Comparison of ENCODE assay signal across 17 cellular contexts in the genomic region with DNA sequence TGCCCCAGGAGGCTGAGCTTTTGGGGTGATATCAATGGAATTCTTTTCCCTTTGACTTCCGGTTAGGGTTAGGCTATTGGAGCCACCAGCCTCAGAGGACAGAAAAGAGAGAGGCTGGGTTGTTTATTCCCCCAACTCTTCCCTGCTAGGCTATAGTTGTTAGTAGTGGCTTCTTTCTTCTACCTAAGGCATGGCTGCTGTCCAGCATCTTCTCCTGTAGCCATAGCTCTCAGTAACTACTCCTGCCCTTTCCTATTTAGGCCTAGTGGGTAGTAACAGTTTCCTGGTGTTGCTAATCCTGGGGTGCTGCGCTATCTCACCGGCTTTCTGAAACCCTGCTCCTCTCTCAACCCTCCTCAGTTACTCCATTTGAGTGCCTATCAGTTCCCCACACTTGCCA.
DNase-seq lines count a peak whose midpoint lies in the region; ATAC-seq and TF ChIP-seq lines count a peak whose summit lies in the region.
"Had no signal": no experiment of that assay in that cellular context is flagged by ENCODE, and none has a peak within 500 bp of the region (broad histone marks: within the 10 kb centered on the region; RNA-seq: fewer than 3 reads in every experiment).

No MANE protein-coding gene starts in this region.

- H3K27ac Mint-ChIP-seq in GM23338: no peak overlapping the region
- H3K27ac Mint-ChIP-seq: B cell; CD4-positive, alpha-beta T cell; CD8-positive, alpha-beta T cell had no signal

- TF ChIP-seq CTCF in GM23338 (conservative IDR thresholded peaks at IDR 0.05; ENCODE audit: low read depth in 2 of 2): no peak
- TF ChIP-seq CTCF in HEK293 (tag by site-specific recombination; IDR thresholded peaks at IDR 0.05): no peak

- H3K4me1 ChIP-seq in GM23338 (ENCODE audit: insufficient read depth): no peaks in the 10 kb centered on the region
- H3K4me1 ChIP-seq in HEK293 (ENCODE audit: control insufficient read depth, insufficient read depth, low read length): no peaks in the 10 kb centered on the region
- H3K4me1 ChIP-seq: Caco-2 had no signal

- peaks cover 6% of the 10 kb centered on the region; the same call in 2 of the 3 replicates for H3K4me1 Mint-ChIP-seq in GM23338
- H3K4me1 Mint-ChIP-seq: B cell had no signal

- CTCF ChIA-PET in HEK293 (lab: Yijun Ruan, JAX): no interaction called here

- H3K36me3 ChIP-seq in GM23338 (ENCODE audit: insufficient read depth): no peaks in the 10 kb centered on the region
- H3K36me3 ChIP-seq in HEK293 (ENCODE audit: control insufficient read depth in 2 of 2, insufficient read depth in 1 of 2, low read length in 2 of 2): no peaks in the 10 kb centered on the region
- H3K36me3 ChIP-seq: BLaER1 treated with 17β-estradiol and CSF1 and Interleukin-3, amounts not matched to agents 10 nM and 100 nM had no signal

- no peaks in the 10 kb centered on the region for H3K9me3 ChIP-seq in HEK293 (ENCODE audit: control insufficient read depth, insufficient read depth, low read depth, low read length)
- H3K9me3 ChIP-seq: Caco-2 had no signal

- no peak overlapping the region for H3K4me2 ChIP-seq in GM23338
- H3K4me2 ChIP-seq: BLaER1 treated with 17β-estradiol and CSF1 and Interleukin-3, amounts not matched to agents 10 nM and 100 nM had no signal

- H4K20me1 ChIP-seq in GM23338 (replicated peaks; ENCODE audit: insufficient read depth): no peaks in the 10 kb centered on the region
- H4K20me1 ChIP-seq: BLaER1 treated with 17β-estradiol and CSF1 and Interleukin-3, amounts not matched to agents 10 nM and 100 nM had no signal

- ATAC-seq in GM23338 (peak; percentile 48), HG03457 (IDR thresholded peaks at IDR 0.05; ENCODE audit: unreplicated experiment) (no peak)
- ATAC-seq: CD8-positive, alpha-beta T cell had no signal

- H3K36me3 Mint-ChIP-seq in GM23338 (ENCODE audit: low read depth): no peaks in the 10 kb centered on the region
- H3K36me3 Mint-ChIP-seq: CD8-positive, alpha-beta T cell had no signal

- H3K27ac ChIP-seq in GM23338 (ENCODE audit: low read depth) (no peak overlapping the region), HEK293 (ENCODE audit: extremely low read depth, low read depth, low read length) (no peak overlapping the region)
- H3K27ac ChIP-seq: BLaER1 treated with 17β-estradiol and CSF1 and Interleukin-3, amounts not matched to agents 10 nM and 100 nM; C4-2B had no signal

- H3K79me2 ChIP-seq in GM23338 (replicated peaks; ENCODE audit: insufficient read depth): no peaks in the 10 kb centered on the region

- no peaks in the 10 kb centered on the region for H3F3A ChIP-seq in GM23338 (replicated peaks; ENCODE audit: low read depth)

- in situ Hi-C loops in ACHN (cut with HindIII; ENCODE audit: low pct_ligation_motif_present, low pct_unique_long_range_greater_than_20kb, low sequenced_read_pairs): no loop called here

- no peaks in the 10 kb centered on the region for H3K27me3 ChIP-seq in GM23338 (ENCODE audit: insufficient read depth)
- H3K27me3 ChIP-seq: BLaER1 treated with 17β-estradiol and CSF1 and Interleukin-3, amounts not matched to agents 10 nM and 100 nM had no signal

- H3K4me3 ChIP-seq in GM23338 (no peak overlapping the region), HEK293 (ENCODE audit: low read depth, low read length) (no peak overlapping the region)
- H3K4me3 ChIP-seq: BLaER1 treated with 17β-estradiol and CSF1 and Interleukin-3, amounts not matched to agents 10 nM and 100 nM had no signal

- peaks cover 2% of the 10 kb centered on the region for H3K27me3 Mint-ChIP-seq in GM23338 (ENCODE audit: insufficient read depth, low read depth, poor library complexity)
- H3K27me3 Mint-ChIP-seq: B cell; CD4-positive, alpha-beta T cell had no signal

- no peaks in the 10 kb centered on the region for H3K9me3 Mint-ChIP-seq in GM23338
- H3K9me3 Mint-ChIP-seq: CD8-positive, alpha-beta T cell had no signal

- DNase-seq in GM23338 (ENCODE audit: low spot score) (no peak), ACHN (no peak), amygdala (lab: John Stamatoyannopoulos, UW) (no peak)
- DNase-seq: 8988T; AML-193; Caco-2; Calu3; CD4-positive, alpha-beta T cell; CD8-positive, alpha-beta T cell; DMS79 treated with DMSO at 0.1 percent for 48 hours; GF-D8 had no signal

- no peak overlapping the region for H2AFZ ChIP-seq in GM23338

- H3K9me2 ChIP-seq in GM23338 (ENCODE audit: insufficient read depth): no peaks in the 10 kb centered on the region

- H3K4me3 Mint-ChIP-seq in GM23338: no peak overlapping the region
- H3K4me3 Mint-ChIP-seq: B cell; CD4-positive, alpha-beta T cell; CD8-positive, alpha-beta T cell had no signal

- POLR2A ChIA-PET in HEK293 (lab: Yijun Ruan, JAX): no interaction called here

TF ChIP-seq in GM23338, 12 proteins besides CTCF, POLR2A, EP300 and RAD21 (continues in another document):
- no peak for TF ChIP-seq ZNF114 (CRISPR knock-in tag; IDR thresholded peaks at IDR 0.05)

TF ChIP-seq in HEK293, 187 proteins besides CTCF, POLR2A, EP300 and RAD21:
- TF ChIP-seq ZNF24 (tag by site-specific recombination; IDR thresholded peaks at IDR 0.05) (no peak), ZNF239 (tag by site-specific recombination; IDR thresholded peaks at IDR 0.05) (no peak)
- TF ChIP-seq, protein P1, sequence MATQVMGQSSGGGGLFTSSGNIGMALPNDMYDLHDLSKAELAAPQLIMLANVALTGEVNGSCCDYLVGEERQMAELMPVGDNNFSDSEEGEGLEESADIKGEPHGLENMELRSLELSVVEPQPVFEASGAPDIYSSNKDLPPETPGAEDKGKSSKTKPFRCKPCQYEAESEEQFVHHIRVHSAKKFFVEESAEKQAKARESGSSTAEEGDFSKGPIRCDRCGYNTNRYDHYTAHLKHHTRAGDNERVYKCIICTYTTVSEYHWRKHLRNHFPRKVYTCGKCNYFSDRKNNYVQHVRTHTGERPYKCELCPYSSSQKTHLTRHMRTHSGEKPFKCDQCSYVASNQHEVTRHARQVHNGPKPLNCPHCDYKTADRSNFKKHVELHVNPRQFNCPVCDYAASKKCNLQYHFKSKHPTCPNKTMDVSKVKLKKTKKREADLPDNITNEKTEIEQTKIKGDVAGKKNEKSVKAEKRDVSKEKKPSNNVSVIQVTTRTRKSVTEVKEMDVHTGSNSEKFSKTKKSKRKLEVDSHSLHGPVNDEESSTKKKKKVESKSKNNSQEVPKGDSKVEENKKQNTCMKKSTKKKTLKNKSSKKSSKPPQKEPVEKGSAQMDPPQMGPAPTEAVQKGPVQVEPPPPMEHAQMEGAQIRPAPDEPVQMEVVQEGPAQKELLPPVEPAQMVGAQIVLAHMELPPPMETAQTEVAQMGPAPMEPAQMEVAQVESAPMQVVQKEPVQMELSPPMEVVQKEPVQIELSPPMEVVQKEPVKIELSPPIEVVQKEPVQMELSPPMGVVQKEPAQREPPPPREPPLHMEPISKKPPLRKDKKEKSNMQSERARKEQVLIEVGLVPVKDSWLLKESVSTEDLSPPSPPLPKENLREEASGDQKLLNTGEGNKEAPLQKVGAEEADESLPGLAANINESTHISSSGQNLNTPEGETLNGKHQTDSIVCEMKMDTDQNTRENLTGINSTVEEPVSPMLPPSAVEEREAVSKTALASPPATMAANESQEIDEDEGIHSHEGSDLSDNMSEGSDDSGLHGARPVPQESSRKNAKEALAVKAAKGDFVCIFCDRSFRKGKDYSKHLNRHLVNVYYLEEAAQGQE (tag by site-specific recombination; IDR thresholded peaks at IDR 0.05): peak; percentile 70
- TF ChIP-seq, protein P2, sequence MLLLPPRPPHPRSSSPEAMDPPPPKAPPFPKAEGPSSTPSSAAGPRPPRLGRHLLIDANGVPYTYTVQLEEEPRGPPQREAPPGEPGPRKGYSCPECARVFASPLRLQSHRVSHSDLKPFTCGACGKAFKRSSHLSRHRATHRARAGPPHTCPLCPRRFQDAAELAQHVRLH (tag by site-specific recombination; IDR thresholded peaks at IDR 0.05): no peak

TF ChIP-seq in PFSK-1, 5 proteins besides CTCF, POLR2A, EP300 and RAD21:
- TF ChIP-seq, protein P1 (IDR thresholded peaks at IDR 0.05; ENCODE audit: insufficient read depth in 1 of 2, low read depth in 2 of 2, low read length in 2 of 2): peak; percentile 57 to 83; a peak in 3 of 4 replicates
- TF ChIP-seq SIN3A (IDR thresholded peaks at IDR 0.05; ENCODE audit: borderline replicate concordance, insufficient read depth, low read length): no peak
